ENCODE assay signal across 8 cellular contexts in the genomic region with DNA sequence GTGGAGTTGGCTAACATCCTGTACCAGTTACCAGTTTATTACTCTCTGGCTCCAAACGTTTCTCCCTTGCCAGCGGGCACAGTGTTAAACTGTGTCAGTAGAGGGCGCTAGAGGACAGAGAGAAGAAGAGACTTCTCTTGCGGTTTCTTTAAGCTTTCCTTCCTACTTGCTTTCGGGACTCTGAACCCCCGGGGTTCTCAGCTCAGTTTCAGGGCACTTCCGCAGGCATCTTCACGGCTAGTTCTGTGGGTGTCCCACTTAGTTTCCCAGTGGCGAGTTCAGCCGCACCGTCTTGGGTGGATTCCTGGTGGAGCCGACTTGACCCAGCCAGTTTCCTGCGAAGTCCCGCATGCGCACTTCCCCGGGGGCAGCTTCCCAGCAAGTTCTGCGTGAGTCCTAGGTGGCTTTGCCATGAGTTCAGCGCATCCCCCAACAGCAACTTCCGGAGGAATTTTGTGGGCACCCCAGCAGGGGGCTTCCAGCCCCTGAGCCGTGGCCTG. TPM values are rescaled to one million over a fixed set of nuclear protein-coding genes. Genes with fewer than 3 reads are reported as not detected.
A peak's percentile ranks its signal among the peaks of the same experiment; 100 is the strongest.
DNase-seq lines count a peak whose midpoint lies in the region; ATAC-seq and TF ChIP-seq lines count a peak whose summit lies in the region.

No MANE protein-coding gene starts in this region.

- peaks cover 4% of the 10 kb centered on the region for H3K79me2 ChIP-seq in MM.1S (ENCODE audit: low read length)
- H3K79me2 ChIP-seq in neural cell (replicated peaks; ENCODE audit: insufficient read depth, low read length), result no peaks in the 10 kb centered on the region

- H3K9ac ChIP-seq in MM.1S (ENCODE audit: low read length), result peak overlapping the region; percentile 36
- H3K9ac ChIP-seq in neural cell (ENCODE audit: low read length), result no peak overlapping the region
- H3K9ac ChIP-seq in subcutaneous abdominal adipose tissue (ENCODE audit: low read length in 5 of 5), result peak overlapping the region; percentile 65 to 88 (median 71)

- peak overlapping the region; percentile 80 for H3K4me2 ChIP-seq in MM.1S (ENCODE audit: low read depth, low read length)
- no peak overlapping the region for H3K4me2 ChIP-seq in neural cell (ENCODE audit: low read length)

- peaks cover 47% of the 10 kb centered on the region for H3K4me1 ChIP-seq in MM.1S (ENCODE audit: low read length)
- peaks cover 23% of the 10 kb centered on the region for H3K4me1 ChIP-seq in foreskin keratinocyte
- H3K4me1 ChIP-seq in subcutaneous abdominal adipose tissue (ENCODE audit: control insufficient read depth in 5 of 5, insufficient read depth in 5 of 5, low read length in 5 of 5), result peaks cover 0 to 20% (median 7%) of the 10 kb centered on the region in 5 donors

- no peaks in the 10 kb centered on the region for H3K36me3 ChIP-seq in MM.1S (replicated peaks; ENCODE audit: insufficient read depth, low read length)
- no peaks in the 10 kb centered on the region for H3K36me3 ChIP-seq in neural cell (ENCODE audit: insufficient read depth, low read length)
- no peaks in the 10 kb centered on the region for H3K36me3 ChIP-seq in subcutaneous abdominal adipose tissue (ENCODE audit: control insufficient read depth in 5 of 5, insufficient read depth in 5 of 5, low read length in 5 of 5)

- H3K9me3 ChIP-seq in MM.1S (replicated peaks; ENCODE audit: insufficient read depth, low read length), result no peaks in the 10 kb centered on the region
- H3K9me3 ChIP-seq in neural cell (ENCODE audit: low read length), result no peaks in the 10 kb centered on the region
- H3K9me3 ChIP-seq in subcutaneous abdominal adipose tissue (ENCODE audit: control insufficient read depth in 5 of 5, low read length in 5 of 5), result no peaks in the 10 kb centered on the region

- H2AFZ ChIP-seq in MM.1S (ENCODE audit: low read length) (peak overlapping the region; percentile 65), neural cell (ENCODE audit: low read depth, low read length) (no peak overlapping the region)

- no peaks in the 10 kb centered on the region for H3K9me2 ChIP-seq in MM.1S (replicated peaks; ENCODE audit: insufficient read depth, low read length)
- H3K9me2 ChIP-seq in neural cell (ENCODE audit: insufficient read depth, low read length), result no peaks in the 10 kb centered on the region

- TF ChIP-seq RAD21 in neural cell (conservative IDR thresholded peaks at IDR 0.05), result peak; percentile 76

- H4K20me1 ChIP-seq in MM.1S (ENCODE audit: insufficient read depth, low read length) (no peaks in the 10 kb centered on the region), neural cell (ENCODE audit: insufficient read depth) (no peaks in the 10 kb centered on the region)

- TF ChIP-seq CTCF in AG10803 (conservative IDR thresholded peaks at IDR 0.05; ENCODE audit: low read length) (peak; percentile 93), MM.1S (IDR thresholded peaks at IDR 0.05; ENCODE audit: low read length) (peak; percentile 99), foreskin keratinocyte (conservative IDR thresholded peaks at IDR 0.05) (peak; percentile 94), neural cell (IDR thresholded peaks at IDR 0.05; ENCODE audit: poor library complexity, severe bottlenecking) (peak; percentile 81)

- H3K4me3 ChIP-seq in AG10803 (ENCODE audit: low read length) (peak overlapping the region; percentile 84), MM.1S (ENCODE audit: low read length) (peak overlapping the region; percentile 62), neural cell (ENCODE audit: low read length) (peak overlapping the region; percentile 56), subcutaneous abdominal adipose tissue (ENCODE audit: low read depth in 1 of 5, low read length in 5 of 5) (peak overlapping the region; percentile 79 to 90 (median 82))

- DNase-seq in AG10803 (ENCODE audit: low read depth) (peak; percentile 87), MM.1S (peak; percentile 96), SIG-M5 treated with dmso at 0.1 percent for 504 hours (lab: John Stamatoyannopoulos, UW; ENCODE audit: unreplicated experiment) (peak; percentile 98), activated gamma-delta T cell treated with Interleukin-2 at 50 U/mL for 16 hours (peak; percentile 82), foreskin keratinocyte (peak in 1 of 2 donors; percentile 84)

- H3F3A ChIP-seq in MM.1S (ENCODE audit: insufficient read depth, low read length), result peaks cover 22% of the 10 kb centered on the region
- no peaks in the 10 kb centered on the region for H3F3A ChIP-seq in neural cell (ENCODE audit: insufficient read depth, low read length, poor library complexity, severe bottlenecking)

- H3K27me3 ChIP-seq in MM.1S (replicated peaks; ENCODE audit: insufficient read depth, low read length) (no peaks in the 10 kb centered on the region), foreskin keratinocyte (no peaks in the 10 kb centered on the region), neural cell (ENCODE audit: insufficient read depth, low read depth, low read length) (no peaks in the 10 kb centered on the region), subcutaneous abdominal adipose tissue (ENCODE audit: control insufficient read depth in 5 of 5, insufficient read depth in 4 of 5, low read length in 5 of 5) (no peaks in the 10 kb centered on the region)

- H3K27ac ChIP-seq in MM.1S (ENCODE audit: low read length) (peak overlapping the region; percentile 39; the same call in 1 of the 2 replicates), foreskin keratinocyte (no peak overlapping the region), neural cell (ENCODE audit: low read length) (no peak overlapping the region), subcutaneous abdominal adipose tissue (ENCODE audit: low read depth, low read length) (peak overlapping the region; percentile 68)

- peak; percentile 67 for ATAC-seq in GM19372 (IDR thresholded peaks at IDR 0.05; ENCODE audit: low read depth, unreplicated experiment)
- peak; percentile 54 for ATAC-seq in foreskin keratinocyte

- TF ChIP-seq EP300 in neural cell (conservative IDR thresholded peaks at IDR 0.05; ENCODE audit: poor library complexity, severe bottlenecking), result no peak

TF ChIP-seq in neural cell, 6 proteins besides CTCF, POLR2A, EP300 and RAD21:
- peak; percentile 69 for TF ChIP-seq SMC3 (conservative IDR thresholded peaks at IDR 0.05; ENCODE audit: poor library complexity)
- TF ChIP-seq, protein P1, sequence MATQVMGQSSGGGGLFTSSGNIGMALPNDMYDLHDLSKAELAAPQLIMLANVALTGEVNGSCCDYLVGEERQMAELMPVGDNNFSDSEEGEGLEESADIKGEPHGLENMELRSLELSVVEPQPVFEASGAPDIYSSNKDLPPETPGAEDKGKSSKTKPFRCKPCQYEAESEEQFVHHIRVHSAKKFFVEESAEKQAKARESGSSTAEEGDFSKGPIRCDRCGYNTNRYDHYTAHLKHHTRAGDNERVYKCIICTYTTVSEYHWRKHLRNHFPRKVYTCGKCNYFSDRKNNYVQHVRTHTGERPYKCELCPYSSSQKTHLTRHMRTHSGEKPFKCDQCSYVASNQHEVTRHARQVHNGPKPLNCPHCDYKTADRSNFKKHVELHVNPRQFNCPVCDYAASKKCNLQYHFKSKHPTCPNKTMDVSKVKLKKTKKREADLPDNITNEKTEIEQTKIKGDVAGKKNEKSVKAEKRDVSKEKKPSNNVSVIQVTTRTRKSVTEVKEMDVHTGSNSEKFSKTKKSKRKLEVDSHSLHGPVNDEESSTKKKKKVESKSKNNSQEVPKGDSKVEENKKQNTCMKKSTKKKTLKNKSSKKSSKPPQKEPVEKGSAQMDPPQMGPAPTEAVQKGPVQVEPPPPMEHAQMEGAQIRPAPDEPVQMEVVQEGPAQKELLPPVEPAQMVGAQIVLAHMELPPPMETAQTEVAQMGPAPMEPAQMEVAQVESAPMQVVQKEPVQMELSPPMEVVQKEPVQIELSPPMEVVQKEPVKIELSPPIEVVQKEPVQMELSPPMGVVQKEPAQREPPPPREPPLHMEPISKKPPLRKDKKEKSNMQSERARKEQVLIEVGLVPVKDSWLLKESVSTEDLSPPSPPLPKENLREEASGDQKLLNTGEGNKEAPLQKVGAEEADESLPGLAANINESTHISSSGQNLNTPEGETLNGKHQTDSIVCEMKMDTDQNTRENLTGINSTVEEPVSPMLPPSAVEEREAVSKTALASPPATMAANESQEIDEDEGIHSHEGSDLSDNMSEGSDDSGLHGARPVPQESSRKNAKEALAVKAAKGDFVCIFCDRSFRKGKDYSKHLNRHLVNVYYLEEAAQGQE (IDR thresholded peaks at IDR 0.05; ENCODE audit: borderline replicate concordance), result no peak

RNA-seq across cellular contexts. Expression of a gene that starts 37.9 kb away (rescaled TPM):
- total RNA-seq in foreskin keratinocyte, result 25.5 and 26.5 TPM in 2 replicates
- 15.0 and 19.0 TPM in 2 replicates for polyA plus RNA-seq in foreskin keratinocyte
- 2.4 and 4.1 TPM in 2 replicates for polyA plus RNA-seq in neural cell
- polyA minus RNA-seq in neural cell, result 7.8 and 9.0 TPM in 2 replicates

RNA-seq across cellular contexts. Expression of a gene that starts 37.9 kb away (rescaled TPM):
- not detected in 2 replicates for total RNA-seq in foreskin keratinocyte
- polyA plus RNA-seq in foreskin keratinocyte, result not detected in 2 replicates
- polyA plus RNA-seq in neural cell, result not detected in 2 replicates
- not detected in 2 replicates for polyA minus RNA-seq in neural cell

Comparison
In these comparisons a context has a peak if more than half of its experiments do, and no peak if none do; other contexts are left out.
1. H3K27ac ChIP-seq: peak in MM.1S (single experiment) and subcutaneous abdominal adipose tissue (single experiment); none in foreskin keratinocyte (single experiment) and neural cell (single experiment).
2. Peak in every context shown above with its lines, with median percentiles within 50 percentile points of each other: H3K4me3 ChIP-seq and CTCF ChIP-seq.